Comparison of ENCODE assay signal across 22 cellular contexts in the genomic region with DNA sequence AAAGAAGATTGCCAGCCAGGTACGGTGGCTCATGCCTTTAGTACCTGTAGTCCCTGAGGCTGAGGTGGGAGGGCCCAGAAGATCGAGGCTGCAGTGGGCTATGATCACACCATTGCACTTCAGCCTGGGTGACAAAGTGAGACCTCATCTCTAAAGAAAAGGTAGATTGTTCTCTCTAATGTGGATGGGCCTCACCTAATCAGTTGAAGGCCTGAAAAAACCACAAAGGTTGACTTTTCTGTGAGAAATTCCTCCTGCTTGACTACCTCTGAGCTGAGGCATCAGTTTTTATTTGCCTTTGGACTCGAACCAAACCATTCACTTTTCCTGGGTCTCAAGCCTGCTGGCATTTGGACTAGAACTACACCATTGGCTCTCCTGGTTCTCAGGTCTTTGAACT.
"Had no signal": no experiment of that assay in that cellular context is flagged by ENCODE, and none has a peak within 500 bp of the region (broad histone marks: within the 10 kb centered on the region; RNA-seq: fewer than 3 reads in every experiment).

No MANE protein-coding gene starts in this region.

- H3K27ac ChIP-seq: brain microvascular endothelial cell, coronary artery, dorsolateral prefrontal cortex had no signal

- H3K27me3 ChIP-seq: brain microvascular endothelial cell, dorsolateral prefrontal cortex had no signal

- DNase-seq: activated CD4-positive, alpha-beta memory T cell treated with anti-CD3 and anti-CD28 coated beads, Interleukin-2, amount 10 ng/mL, durations not matched to agents 7 days and 5 days; activated CD4-positive, alpha-beta T cell treated with anti-CD3 and anti-CD28 coated beads for 36 hours; activated CD4-positive, alpha-beta T cell treated with anti-CD3 and anti-CD28 coated beads, Interleukin-2, amount 10 ng/mL, durations not matched to agents 24 days and 14 days; activated CD4-positive, CD25-positive, alpha-beta regulatory T cell; activated CD4-positive, CD25-positive, alpha-beta regulatory T cell treated with anti-CD3 and anti-CD28 coated beads, Interleukin-2, amount 50 U/mL, for 72 hours; activated CD8-positive, alpha-beta memory T cell treated with anti-CD3 and anti-CD28 coated beads, Interleukin-2, amount 50 U/mL, for 48 hours; activated gamma-delta T cell; activated naive CD4-positive, alpha-beta T cell; activated naive CD4-positive, alpha-beta T cell treated with anti-CD3 and anti-CD28 coated beads, Interleukin-2, amount 10 ng/mL, durations not matched to agents 7 days and 5 days; activated naive CD8-positive, alpha-beta T cell treated with anti-CD3 and anti-CD28 coated beads, Interleukin-2, amount 10 ng/mL, durations not matched to agents 7 days and 5 days; activated T-cell treated with anti-CD3 and anti-CD28 coated beads for 4 hours; activated T-cell treated with anti-CD3 and anti-CD28 coated beads, Interleukin-2, amount 50 U/mL, for 24 hours; activated T-cell treated with anti-CD3 and anti-CD28 coated beads, Interleukin-2, amount 50 U/mL, for 72 hours; amniotic stem cell; anterior cingulate cortex; dorsolateral prefrontal cortex; effector memory CD4-positive, alpha-beta T cell; endodermal cell; head of caudate nucleus; T-helper 2 cell had no signal

- H3K36me3 ChIP-seq: brain microvascular endothelial cell had no signal

- H3K4me3 ChIP-seq: coronary artery, dorsolateral prefrontal cortex had no signal
